7 cellular contexts compared by ENCODE assay signal in the genomic region with DNA sequence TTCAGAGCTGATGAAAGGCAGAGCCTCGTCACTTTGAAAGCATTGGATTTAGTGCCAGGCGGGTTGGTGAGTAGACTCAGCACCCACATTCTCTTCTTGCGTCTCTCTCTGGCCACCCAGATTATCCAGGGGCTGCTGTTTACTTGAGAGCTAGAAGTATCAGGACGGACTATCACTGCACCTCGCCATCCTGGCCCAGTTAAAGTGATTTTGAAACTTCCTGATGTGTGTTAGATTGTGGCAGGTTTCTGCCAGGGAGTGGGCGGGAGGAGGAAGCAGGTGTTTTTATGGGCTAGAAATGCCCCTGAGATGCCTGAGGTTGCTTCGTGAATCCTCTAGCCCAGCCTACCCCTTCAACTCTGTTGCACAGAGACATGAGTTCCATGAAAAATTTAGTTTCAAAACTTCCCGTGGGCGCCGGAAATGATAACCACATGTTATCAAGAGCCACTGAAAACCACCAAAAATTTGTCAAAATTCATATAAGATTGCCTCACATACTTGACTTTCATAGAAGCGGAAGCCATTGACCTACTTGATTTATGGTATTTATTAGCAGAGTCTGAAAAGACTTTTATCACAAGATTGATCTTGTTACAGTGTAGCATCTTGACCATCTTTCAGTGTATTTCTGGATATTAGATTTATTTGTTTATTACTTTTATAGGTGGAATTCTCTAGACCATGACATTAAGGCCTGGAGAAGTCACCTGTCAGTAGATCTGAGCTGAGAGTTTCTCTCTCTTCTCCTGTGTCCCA.
DNase-seq lines count a peak whose midpoint lies in the region; ATAC-seq and TF ChIP-seq lines count a peak whose summit lies in the region.

No MANE protein-coding gene starts in this region.

- peaks cover 0 to 11% of the 10 kb centered on the region in 2 donors for H3K4me1 ChIP-seq in lung (ENCODE audit: control insufficient read depth in 2 of 2, insufficient read depth in 2 of 2, low read length in 2 of 2)
- peaks cover 25% of the 10 kb centered on the region for H3K4me1 ChIP-seq in suprapubic skin

- H3K36me3 ChIP-seq in lung (ENCODE audit: control insufficient read depth in 2 of 2, insufficient read depth in 2 of 2, low read length in 2 of 2) (no peaks in the 10 kb centered on the region), suprapubic skin (no peaks in the 10 kb centered on the region)

- peak overlapping the region; percentile 46 for H3K27ac Mint-ChIP-seq in activated CD4-positive, alpha-beta memory T cell treated with anti-CD3 and anti-CD28 coated beads for 36 hours

- H3K27me3 Mint-ChIP-seq in activated CD4-positive, alpha-beta memory T cell treated with anti-CD3 and anti-CD28 coated beads for 36 hours = no peaks in the 10 kb centered on the region

- CTCF ChIA-PET in activated CD4-positive, alpha-beta memory T cell treated with anti-CD3 and anti-CD28 coated beads for 36 hours (lab: Charles Lee) = interaction anchor here (1.0 to 3.0 kb wide), 5 partner anchors 10 to 558 kb away, joined by 3 to 8 read pairs (median 5); no protein-coding TSS in a partner anchor

- no peak for TF ChIP-seq POLR2A in suprapubic skin (IDR thresholded peaks at IDR 0.05)

- no peak overlapping the region for H3K4me3 Mint-ChIP-seq in activated CD4-positive, alpha-beta memory T cell treated with anti-CD3 and anti-CD28 coated beads for 36 hours

- ATAC-seq in HG03432 (IDR thresholded peaks at IDR 0.05; ENCODE audit: unreplicated experiment) (peak; percentile 34), lung (ENCODE audit: insufficient read depth, low FRiP score) (peak; percentile 22), HG03457 (IDR thresholded peaks at IDR 0.05; ENCODE audit: unreplicated experiment) (no peak)

- no peak for TF ChIP-seq EP300 in suprapubic skin (IDR thresholded peaks at IDR 0.05)

- DNase-seq in activated CD4-positive, alpha-beta memory T cell treated with anti-CD3 and anti-CD28 coated beads for 36 hours = peak; percentile 82
- no peak for DNase-seq in lung (ENCODE audit: low spot score)
- DNase-seq in suprapubic skin (ENCODE audit: low spot score in 2 of 2) = no peak
- DNase-seq in NCI-H1105 (lab: John Stamatoyannopoulos, UW) = no peak
- no peak for DNase-seq in dermis blood vessel endothelial cell

- H3K4me3 ChIP-seq in lung (no peak overlapping the region), suprapubic skin (no peak overlapping the region)

- WGBS in lung, 2 donors = 30 to 66% methylated on average over 11 of the region's 11 CpGs
- 75% methylated on average over 11 of the region's 11 CpGs for WGBS in suprapubic skin

- no peaks in the 10 kb centered on the region for H3K9me3 Mint-ChIP-seq in activated CD4-positive, alpha-beta memory T cell treated with anti-CD3 and anti-CD28 coated beads for 36 hours

- TF ChIP-seq CTCF in lung (IDR thresholded peaks at IDR 0.05; ENCODE audit: control extremely low read depth, extremely low read depth) = no peak
- no peak for TF ChIP-seq CTCF in suprapubic skin (IDR thresholded peaks at IDR 0.05)

- H3K36me3 Mint-ChIP-seq in activated CD4-positive, alpha-beta memory T cell treated with anti-CD3 and anti-CD28 coated beads for 36 hours = no peaks in the 10 kb centered on the region

- H3K27me3 ChIP-seq in lung (ENCODE audit: control insufficient read depth, insufficient read depth) (no peaks in the 10 kb centered on the region), suprapubic skin (no peaks in the 10 kb centered on the region)

- no peaks in the 10 kb centered on the region for H3K9me3 ChIP-seq in lung (ENCODE audit: control insufficient read depth in 2 of 2, insufficient read depth in 1 of 2, low read length in 1 of 2)
- H3K9me3 ChIP-seq in suprapubic skin = no peaks in the 10 kb centered on the region

- H3K27ac ChIP-seq in lung (ENCODE audit: low read depth in 1 of 2, low read length in 1 of 2) (peak overlapping the region in 1 of 2 donors; percentile 60), suprapubic skin (peak overlapping the region; percentile 72)

- intact Hi-C loops in activated CD4-positive, alpha-beta memory T cell treated with anti-CD3 and anti-CD28 coated beads for 36 hours (cut with micrococcal nuclease) = loop anchor here (2.0 to 10.0 kb wide), 6 partner anchors 27 to 507 kb away; partner anchors contain the start of gene ZFP36L1

- POLR2A ChIA-PET in activated CD4-positive, alpha-beta memory T cell treated with anti-CD3 and anti-CD28 coated beads for 36 hours (lab: Charles Lee) = interaction anchor here (0.8 to 2.9 kb wide), 9 partner anchors 10 to 530 kb away, joined by 3 to 15 read pairs (median 4); partner anchors contain the start of gene ZFP36L1

- H3K4me1 Mint-ChIP-seq in activated CD4-positive, alpha-beta memory T cell treated with anti-CD3 and anti-CD28 coated beads for 36 hours (ENCODE audit: low read depth) = peaks cover 67% of the 10 kb centered on the region
